13 cellular contexts compared by ENCODE assay signal in the genomic region with DNA sequence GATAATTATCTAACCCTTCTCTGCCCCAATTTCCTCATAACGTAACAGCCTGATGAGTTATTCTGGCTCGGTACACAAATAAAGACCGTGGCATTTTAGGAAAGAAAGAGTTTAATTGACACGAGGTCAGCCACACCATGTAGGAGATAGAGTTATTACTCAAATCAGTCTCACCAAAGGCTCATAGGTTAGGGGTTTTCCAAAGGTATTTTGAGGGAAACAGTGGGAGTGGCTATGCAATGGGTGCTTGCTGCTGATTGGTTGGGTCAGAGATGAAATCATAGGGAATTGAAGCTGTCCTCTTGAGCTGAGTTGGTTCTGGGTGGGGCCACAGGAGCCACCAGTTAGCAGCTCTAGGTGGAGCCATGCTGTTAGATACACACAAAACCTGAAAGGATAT.
DNase-seq lines count a peak whose midpoint lies in the region; ATAC-seq and TF ChIP-seq lines count a peak whose summit lies in the region.
"Had no signal": no experiment of that assay in that cellular context is flagged by ENCODE, and none has a peak within 500 bp of the region (broad histone marks: within the 10 kb centered on the region; RNA-seq: fewer than 3 reads in every experiment).

No MANE protein-coding gene starts in this region.

- no peak overlapping the region for H3K4me3 Mint-ChIP-seq in MCF 10A (ENCODE audit: unreplicated experiment)
- no peak overlapping the region for H3K4me3 Mint-ChIP-seq in nephron progenitor cell

- no peak for TF ChIP-seq CTCF in MCF 10A (IDR thresholded peaks at IDR 0.05; ENCODE audit: unreplicated experiment)
- no peak for TF ChIP-seq CTCF in breast epithelium (IDR thresholded peaks at IDR 0.05)
- no peak for TF ChIP-seq CTCF in esophagus muscularis mucosa (IDR thresholded peaks at IDR 0.05)
- no peak for TF ChIP-seq CTCF in nephron progenitor cell (IDR thresholded peaks at IDR 0.05)

- intact Hi-C loops in MCF 10A (cut with micrococcal nuclease) = no loop called here
- intact Hi-C loops in breast epithelium (cut with DNase I; ENCODE audit: low total_unique reads) = no loop called here
- intact Hi-C loops in esophagus muscularis mucosa (cut with DNase I) = no loop called here

- no peaks in the 10 kb centered on the region for H3K9me3 Mint-ChIP-seq in MCF 10A (ENCODE audit: unreplicated experiment)
- no peaks in the 10 kb centered on the region for H3K9me3 Mint-ChIP-seq in nephron progenitor cell
- H3K9me3 Mint-ChIP-seq: activated T-helper 2 cell treated with anti-CD3 and anti-CD28 coated beads, Interferon-gamma antibody, Interleukin-2, Interleukin-4, amounts not matched to agents 10 μg/mL and 5 μg/mL and 100 μg/mL, durations not matched to agents 14 hours and 24 hours and 36 hours had no signal

- H3K27ac ChIP-seq in breast epithelium (no peak overlapping the region), esophagus muscularis mucosa (replicated peaks in 1 of 4) (no peak overlapping the region)
- H3K27ac ChIP-seq: right lobe of liver, tibial artery had no signal

- H3K36me3 ChIP-seq in breast epithelium (no peaks in the 10 kb centered on the region), H7 (replicated peaks; ENCODE audit: control insufficient read depth, insufficient read depth, low read length) (no peaks in the 10 kb centered on the region), esophagus muscularis mucosa (no peaks in the 10 kb centered on the region)
- H3K36me3 ChIP-seq: right lobe of liver, tibial artery had no signal

- H3K36me3 Mint-ChIP-seq in MCF 10A (ENCODE audit: insufficient read depth, unreplicated experiment) (no peaks in the 10 kb centered on the region), nephron progenitor cell (ENCODE audit: low read depth) (no peaks in the 10 kb centered on the region)

- no peaks in the 10 kb centered on the region for H3K27me3 ChIP-seq in breast epithelium
- H3K27me3 ChIP-seq in H7 (ENCODE audit: control insufficient read depth, insufficient read depth, low read length) = no peaks in the 10 kb centered on the region
- no peaks in the 10 kb centered on the region for H3K27me3 ChIP-seq in esophagus muscularis mucosa
- H3K27me3 ChIP-seq: right lobe of liver, tibial artery had no signal

- H3K9me3 ChIP-seq in breast epithelium (no peaks in the 10 kb centered on the region), esophagus muscularis mucosa (no peaks in the 10 kb centered on the region)
- H3K9me3 ChIP-seq: right lobe of liver, tibial artery had no signal

- H3K27ac Mint-ChIP-seq in MCF 10A (ENCODE audit: low read depth, unreplicated experiment) (no peak overlapping the region), nephron progenitor cell (no peak overlapping the region)
- H3K27ac Mint-ChIP-seq: activated T-helper 2 cell treated with anti-CD3 and anti-CD28 coated beads, Interferon-gamma antibody, Interleukin-2, Interleukin-4, amounts not matched to agents 10 μg/mL and 5 μg/mL and 100 μg/mL, durations not matched to agents 14 hours and 24 hours and 36 hours had no signal

- H3K4me1 ChIP-seq in breast epithelium = no peaks in the 10 kb centered on the region
- no peaks in the 10 kb centered on the region for H3K4me1 ChIP-seq in esophagus muscularis mucosa
- H3K4me1 ChIP-seq: right lobe of liver, tibial artery had no signal

- CTCF ChIA-PET in MCF 10A (lab: Yijun Ruan, JAX) = interaction anchor here (0.6 to 1.1 kb wide), 3 partner anchors 96 to 117 kb away, joined by 3 read pairs; no protein-coding TSS in a partner anchor

- no TSS peak for BruUV-seq in MCF 10A (replicated peaks; lab: Mats Ljungman, UMichigan)

- WGBS in esophagus muscularis mucosa = 94% methylated on average over 4 of the region's 4 CpGs

- H3K4me1 Mint-ChIP-seq in MCF 10A (ENCODE audit: insufficient read depth, unreplicated experiment) (no peaks in the 10 kb centered on the region), nephron progenitor cell (no peaks in the 10 kb centered on the region)

- POLR2A ChIA-PET in MCF 10A (lab: Yijun Ruan, JAX) = no interaction called here

- peak; percentile 5 for DNase-seq in MCF 10A (ENCODE audit: unreplicated experiment)
- DNase-seq in breast epithelium (ENCODE audit: low spot score in 2 of 2) = no peak
- peak; percentile 16 for DNase-seq in H7
- no peak for DNase-seq in stimulated activated naive CD8-positive, alpha-beta T cell treated with anti-CD3 and anti-CD28 coated beads, Interleukin-15, Interleukin-2, amounts not matched to agents 100 U/mL and 50 U/mL, for 24 hours
- DNase-seq in esophagus muscularis mucosa (ENCODE audit: extremely low spot score) = no peak
- no peak for DNase-seq in AG08396 (ENCODE audit: low spot score)
- no peak for DNase-seq in nephron progenitor cell
- DNase-seq: islet precursor cell, NCI-H510A treated with DMSO at 0.1 percent for 48 hours, right lobe of liver, tibial artery had no signal

- TF ChIP-seq POLR2A in breast epithelium (IDR thresholded peaks at IDR 0.05) (no peak), esophagus muscularis mucosa (IDR thresholded peaks at IDR 0.05; ENCODE audit: low read depth) (no peak)

- ATAC-seq in HG03565 (IDR thresholded peaks at IDR 0.05; ENCODE audit: unreplicated experiment) = peak; percentile 89
- ATAC-seq in stimulated activated naive CD8-positive, alpha-beta T cell treated with anti-CD3 and anti-CD28 coated beads, Interleukin-15, Interleukin-2, amounts not matched to agents 100 U/mL and 50 U/mL, for 24 hours = peak; percentile 65

- H3K27me3 Mint-ChIP-seq in MCF 10A (ENCODE audit: insufficient read depth, unreplicated experiment) = no peaks in the 10 kb centered on the region
- no peaks in the 10 kb centered on the region for H3K27me3 Mint-ChIP-seq in nephron progenitor cell (ENCODE audit: low read depth, poor library complexity)

- no peak for TF ChIP-seq EP300 in esophagus muscularis mucosa (IDR thresholded peaks at IDR 0.05)

- no peak overlapping the region for H3K4me3 ChIP-seq in breast epithelium
- no peak overlapping the region for H3K4me3 ChIP-seq in H7 (ENCODE audit: insufficient read depth, low read depth, low read length)
- no peak overlapping the region for H3K4me3 ChIP-seq in esophagus muscularis mucosa
- H3K4me3 ChIP-seq: right lobe of liver, tibial artery had no signal

Comparison
In these comparisons a context has a peak if more than half of its experiments do, and no peak if none do; other contexts are left out.
1. DNase-seq: peak in MCF 10A (single experiment) and H7 (single experiment); none in breast epithelium (0 of 2), stimulated activated naive CD8-positive, alpha-beta T cell treated with anti-CD3 and anti-CD28 coated beads, Interleukin-15, Interleukin-2, amounts not matched to agents 100 U/mL and 50 U/mL, for 24 hours (single experiment), esophagus muscularis mucosa (single experiment), AG08396 (single experiment) and nephron progenitor cell (single experiment).